Comparison of ENCODE assay signal across 1 cellular context in genomic region chr13:33494596-33495214, GRCh38.
TF ChIP-seq lines count a peak whose summit lies in the region.

No MANE protein-coding gene starts in this region.

TF ChIP-seq in HCT116, 20 proteins besides CTCF, POLR2A, EP300 and RAD21 (continued from another document):
- peak; percentile 30 for TF ChIP-seq TCF7L2 (IDR thresholded peaks at IDR 0.05; ENCODE audit: borderline replicate concordance, extremely low read depth, insufficient read depth, insufficient read length)
- no peak for TF ChIP-seq YY1 (IDR thresholded peaks at IDR 0.05; ENCODE audit: extremely low read depth, insufficient replicate concordance, low read depth, low read length)
- peak; percentile 69; the same call in 1 of the 2 replicates for TF ChIP-seq CBX3 (IDR thresholded peaks at IDR 0.05; ENCODE audit: low read depth)
- TF ChIP-seq FOSL1 (IDR thresholded peaks at IDR 0.05; ENCODE audit: low read depth): peak; percentile 59
- TF ChIP-seq POLR2AphosphoS5 (IDR thresholded peaks at IDR 0.05; ENCODE audit: low read depth, low read length): no peak
- TF ChIP-seq SIN3A (IDR thresholded peaks at IDR 0.05; ENCODE audit: low read depth): 0 out of 2 replicates have a peak, but pooled peaks have one; percentile 21
- no peak for TF ChIP-seq ZNF274 (IDR thresholded peaks at IDR 0.05; ENCODE audit: low read depth, low read length)
- TF ChIP-seq CEBPB (IDR thresholded peaks at IDR 0.05; ENCODE audit: low read depth): no peak
- TF ChIP-seq ELF1 (IDR thresholded peaks at IDR 0.05; ENCODE audit: borderline replicate concordance, low read depth): peak; percentile 26; the same call in 1 of the 2 replicates
- TF ChIP-seq SRF (IDR thresholded peaks at IDR 0.05; ENCODE audit: low read depth): no peak
- peak; percentile 68 for TF ChIP-seq JUND (IDR thresholded peaks at IDR 0.05)
- TF ChIP-seq SP1 (IDR thresholded peaks at IDR 0.05; ENCODE audit: low read depth): peak; percentile 45; the same call in 1 of the 2 replicates
- 0 out of 2 replicates have a peak, but pooled peaks have one; percentile 11 for TF ChIP-seq ATF3 (IDR thresholded peaks at IDR 0.05)
- TF ChIP-seq MAX (IDR thresholded peaks at IDR 0.05): no peak
